8 cellular contexts compared by ENCODE assay signal in the genomic region with DNA sequence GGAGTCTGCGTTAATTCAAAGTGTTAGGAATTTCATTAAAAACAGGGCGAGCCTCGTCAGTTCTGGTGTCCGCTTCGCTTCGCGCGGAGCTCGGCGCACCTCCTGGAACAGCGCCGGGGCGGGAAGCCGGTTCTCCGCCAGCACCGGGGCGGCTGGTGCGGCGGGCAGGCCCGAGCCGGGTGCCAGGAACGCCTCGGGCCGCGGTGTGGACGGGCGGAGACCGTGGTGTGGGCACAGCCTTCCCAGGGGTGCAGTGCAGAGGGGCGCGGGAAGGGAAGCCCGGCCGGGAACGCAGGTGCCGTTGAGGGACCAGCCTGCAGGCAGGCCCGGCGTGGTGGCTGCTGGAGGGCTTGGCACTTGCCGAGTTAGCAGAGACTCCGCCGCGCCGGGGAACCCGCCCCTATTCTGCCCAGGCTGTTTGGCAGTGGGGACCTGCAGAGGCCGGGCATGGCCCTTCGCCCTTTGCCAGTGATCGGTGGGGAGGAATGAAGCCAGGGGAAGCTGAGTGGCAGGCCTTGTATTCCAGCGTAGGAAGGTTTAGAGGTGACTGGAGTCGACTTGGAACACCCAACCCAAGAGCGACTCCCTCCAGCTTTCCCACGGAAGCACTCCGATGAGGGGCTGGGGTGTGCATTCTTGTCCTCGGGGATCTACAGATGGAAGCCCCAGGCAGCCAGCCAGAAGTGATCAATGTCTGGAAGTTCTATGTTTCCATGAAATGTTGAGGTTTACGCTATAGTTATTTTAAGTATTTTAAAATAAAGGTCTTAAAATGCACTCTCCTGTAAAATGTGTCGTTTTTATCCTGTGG. TPM values are rescaled to one million over a fixed set of nuclear protein-coding genes. Genes with fewer than 3 reads are reported as not detected.
DNase-seq lines count a peak whose midpoint lies in the region; ATAC-seq and TF ChIP-seq lines count a peak whose summit lies in the region.

No MANE protein-coding gene starts in this region.

- peaks cover 35% of the 10 kb centered on the region in 2 donors for H3K4me1 Mint-ChIP-seq in natural killer cell

- peaks cover 3 to 6% of the 10 kb centered on the region in 2 donors for H3K4me1 ChIP-seq in esophagus (ENCODE audit: control insufficient read depth in 2 of 2, insufficient read depth in 2 of 2, low read length in 1 of 2)

- H3K9me3 Mint-ChIP-seq in natural killer cell, result no peaks in the 10 kb centered on the region

- peaks cover 0 to 10% of the 10 kb centered on the region in 2 donors for H3K27me3 Mint-ChIP-seq in natural killer cell (ENCODE audit: low read depth in 2 of 2)

- TF ChIP-seq CTCF in natural killer cell (IDR thresholded peaks at IDR 0.05), result no peak

- H3K36me3 Mint-ChIP-seq in natural killer cell, result no peaks in the 10 kb centered on the region

- no peaks in the 10 kb centered on the region for H3K36me3 ChIP-seq in esophagus (ENCODE audit: control insufficient read depth in 2 of 2, insufficient read depth in 2 of 2, low read length in 1 of 2)

- intact Hi-C loops in natural killer cell (cut with micrococcal nuclease), result loop anchor here (1.0 kb wide), 1 partner anchor 112 kb away; no protein-coding TSS in a partner anchor

- H3K4me3 ChIP-seq in GM08714 (ENCODE audit: low read length), result peak overlapping the region; percentile 46; the same call in 1 of the 2 replicates
- H3K4me3 ChIP-seq in esophagus (ENCODE audit: low read depth in 1 of 2, low read length in 2 of 2), result peak overlapping the region; percentile 51 to 62

- ATAC-seq in natural killer cell (no peak), HG02852 (IDR thresholded peaks at IDR 0.05; ENCODE audit: unreplicated experiment) (no peak)

- H3K27ac ChIP-seq in esophagus (ENCODE audit: low read depth in 2 of 2, low read length in 1 of 2) (peak overlapping the region; percentile 87 to 97), substantia nigra (ENCODE audit: low read depth, low read length, poor library complexity, severe bottlenecking) (peak overlapping the region; percentile 81)

- DNase-seq in LoVo (ENCODE audit: low spot score), result peak; percentile 50
- DNase-seq in activated T-cell treated with anti-CD3 and anti-CD28 coated beads, Interleukin-2, amount 50 U/mL, for 1 hour, result peak; percentile 58
- peak; percentile 42 for DNase-seq in natural killer cell
- peak in 29 of 49 donors; percentile 20 to 73 (median 38) for DNase-seq in substantia nigra (lab: John Stamatoyannopoulos, UW)
- DNase-seq in NCI-H524 treated with DMSO at 0.1 percent for 48 hours (lab: John Stamatoyannopoulos, UW), result no peak

- H3K27me3 ChIP-seq in esophagus (ENCODE audit: control insufficient read depth in 1 of 2, insufficient read depth in 2 of 2, low read length in 2 of 2), result no peaks in the 10 kb centered on the region

- H3K4me3 Mint-ChIP-seq in natural killer cell, result peak overlapping the region; percentile 91

- H3K9me3 ChIP-seq in esophagus (ENCODE audit: control insufficient read depth in 2 of 2, insufficient read depth in 1 of 2, low read depth in 1 of 2, low read length in 1 of 2), result no peaks in the 10 kb centered on the region

- 6 to 8% methylated on average over 46 to 53 of the region's 53 CpGs for WGBS in esophagus, 2 donors

- peak overlapping the region; percentile 92 to 93 for H3K27ac Mint-ChIP-seq in natural killer cell

RNA-seq across cellular contexts. Expression of gene RHEB, which starts 0.9 kb away (rescaled TPM):
- 10 to 100 TPM; 48.5 to 58.2 TPM for polyA plus RNA-seq in esophagus
- 10 to 100 TPM; 51.0 to 63.3 (median 63.3) TPM for total RNA-seq in natural killer cell
